20 cellular contexts compared by ENCODE assay signal in the genomic region with DNA sequence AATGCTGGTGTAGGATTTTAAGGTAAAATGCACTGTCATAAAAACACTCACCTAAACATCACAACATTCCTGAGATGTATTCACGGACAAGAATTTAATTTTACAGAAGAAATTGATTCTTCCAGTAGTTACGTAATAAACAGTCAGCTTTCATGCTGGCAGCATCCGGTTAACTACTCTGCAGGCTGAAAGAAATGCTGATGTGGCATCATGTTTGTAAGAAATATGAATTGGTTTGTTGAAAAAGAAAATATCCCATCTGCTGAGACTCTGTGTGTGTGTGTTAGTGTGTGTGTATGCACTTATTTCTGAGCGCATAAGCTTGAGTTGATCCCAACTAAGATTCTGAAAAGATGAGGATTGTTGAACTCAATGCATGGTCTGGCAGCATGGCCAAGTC.
"Had no signal": no experiment of that assay in that cellular context is flagged by ENCODE, and none has a peak within 500 bp of the region (broad histone marks: within the 10 kb centered on the region; RNA-seq: fewer than 3 reads in every experiment).

No MANE protein-coding gene starts in this region.

- H2AFZ ChIP-seq: hepatocyte had no signal

- H3K4me2 ChIP-seq: hepatocyte had no signal

- H3K4me1 ChIP-seq: upper lobe of right lung had no signal

- H3K27me3 ChIP-seq: esophagus muscularis mucosa, hepatocyte, upper lobe of right lung had no signal

- H3K9me3 ChIP-seq: esophagus muscularis mucosa, mucosa of descending colon, thoracic aorta, upper lobe of right lung had no signal

- ATAC-seq: left lobe of liver; mucosa of descending colon; naive thymus-derived CD8-positive, alpha-beta T cell; SK-N-SH treated with all-trans-retinoic acid at 6 μM for 48 hours; stimulated activated naive CD8-positive, alpha-beta T cell treated with anti-CD3 and anti-CD28 coated beads, Interleukin-15, amount 100 ng/mL, for 72 hours; upper lobe of right lung had no signal

- H3K36me3 ChIP-seq: esophagus muscularis mucosa, thoracic aorta, upper lobe of right lung had no signal

- H3K4me3 ChIP-seq: esophagus muscularis mucosa, hepatocyte, mucosa of descending colon, thoracic aorta, upper lobe of right lung had no signal

- H3K79me2 ChIP-seq: hepatocyte had no signal

- DNase-seq: activated CD4-positive, alpha-beta T cell treated with anti-CD3 and anti-CD28 coated beads for 1 hour; activated CD4-positive, alpha-beta T cell treated with anti-CD3 and anti-CD28 coated beads, Interleukin-2, amount 50 U/mL, for 4 hours; activated naive CD4-positive, alpha-beta T cell; activated naive CD8-positive, alpha-beta T cell treated with anti-CD3 and anti-CD28 coated beads, Interleukin-2, amount 10 ng/mL, durations not matched to agents 7 days and 5 days; activated T-cell treated with anti-CD3 and anti-CD28 coated beads for 4 hours; aorta; mucosa of descending colon; naive thymus-derived CD8-positive, alpha-beta T cell; posterior cingulate gyrus; retina; small intestine; stimulated activated naive CD8-positive, alpha-beta T cell treated with anti-CD3 and anti-CD28 coated beads, Interleukin-15, amount 100 ng/mL, for 72 hours; T-helper 1 cell; upper lobe of right lung had no signal

- H3K27ac ChIP-seq: esophagus muscularis mucosa, hepatocyte, thoracic aorta, upper lobe of right lung, VCaP had no signal
